17 cellular contexts compared by ENCODE assay signal in genomic region chr20:32288225-32288849, GRCh38. TPM values are rescaled to one million over a fixed set of nuclear protein-coding genes. Genes with fewer than 3 reads are reported as not detected.
DNase-seq lines count a peak whose midpoint lies in the region; ATAC-seq and TF ChIP-seq lines count a peak whose summit lies in the region.
"Had no signal": no experiment of that assay in that cellular context is flagged by ENCODE, and none has a peak within 500 bp of the region (broad histone marks: within the 10 kb centered on the region; RNA-seq: fewer than 3 reads in every experiment).

No MANE protein-coding gene starts in this region.

- no peak overlapping the region for H3K4me3 Mint-ChIP-seq in activated naive CD4-positive, alpha-beta T cell treated with anti-CD3 and anti-CD28 coated beads for 36 hours
- no peak overlapping the region for H3K4me3 Mint-ChIP-seq in stimulated activated effector memory CD8-positive, alpha-beta T cell treated with anti-CD3 and anti-CD28 coated beads, Interleukin-12 subunit alpha, Interleukin-12 subunit beta, amount 100 ng/mL, for 72 hours
- H3K4me3 Mint-ChIP-seq: CD4-positive, alpha-beta T cell; HFFc6 had no signal

- H3K36me3 Mint-ChIP-seq in activated naive CD4-positive, alpha-beta T cell treated with anti-CD3 and anti-CD28 coated beads for 36 hours (ENCODE audit: low read depth) = peaks cover 38% of the 10 kb centered on the region
- peaks cover 73% of the 10 kb centered on the region for H3K36me3 Mint-ChIP-seq in stimulated activated effector memory CD8-positive, alpha-beta T cell treated with anti-CD3 and anti-CD28 coated beads, Interleukin-12 subunit alpha, Interleukin-12 subunit beta, amount 100 ng/mL, for 72 hours

- H3K4me1 ChIP-seq in RWPE2 (ENCODE audit: insufficient read depth, poor library complexity, severe bottlenecking) (no peaks in the 10 kb centered on the region), body of pancreas (peaks cover 71% of the 10 kb centered on the region)

- H3K4me3 ChIP-seq in RWPE2 (ENCODE audit: severe bottlenecking) (no peak overlapping the region), body of pancreas (no peak overlapping the region)

- no peak overlapping the region for H3K27ac ChIP-seq in RWPE2 (ENCODE audit: poor library complexity, severe bottlenecking)
- peak overlapping the region in 3 of 4 donors; percentile 83 to 87 (median 83) for H3K27ac ChIP-seq in body of pancreas
- H3K27ac ChIP-seq in substantia nigra (ENCODE audit: low read depth, low read length, poor library complexity, severe bottlenecking) = no peak overlapping the region

- TF ChIP-seq CTCF in RWPE2 (IDR thresholded peaks at IDR 0.05; ENCODE audit: poor library complexity, severe bottlenecking) (no peak), body of pancreas (IDR thresholded peaks at IDR 0.05) (no peak), GM13976 (IDR thresholded peaks at IDR 0.05; ENCODE audit: borderline replicate concordance, control extremely low read depth, extremely low read depth, insufficient read depth, missing control alignments) (no peak)

- in situ Hi-C loops in GM13976 (cut with MboI; ENCODE audit: low sequenced_read_pairs, unreplicated experiment) = no loop called here

- H3K27me3 ChIP-seq in RWPE2 (ENCODE audit: insufficient read depth, poor library complexity, severe bottlenecking) (no peaks in the 10 kb centered on the region), body of pancreas (no peaks in the 10 kb centered on the region)

- peak overlapping the region; percentile 85 for H3K27ac Mint-ChIP-seq in activated naive CD4-positive, alpha-beta T cell treated with anti-CD3 and anti-CD28 coated beads for 36 hours
- peak overlapping the region; percentile 48 for H3K27ac Mint-ChIP-seq in stimulated activated effector memory CD8-positive, alpha-beta T cell treated with anti-CD3 and anti-CD28 coated beads, Interleukin-12 subunit alpha, Interleukin-12 subunit beta, amount 100 ng/mL, for 72 hours
- H3K27ac Mint-ChIP-seq: CD4-positive, alpha-beta T cell; HFFc6 had no signal

- H3K9me3 Mint-ChIP-seq in activated naive CD4-positive, alpha-beta T cell treated with anti-CD3 and anti-CD28 coated beads for 36 hours = no peaks in the 10 kb centered on the region
- no peaks in the 10 kb centered on the region for H3K9me3 Mint-ChIP-seq in stimulated activated effector memory CD8-positive, alpha-beta T cell treated with anti-CD3 and anti-CD28 coated beads, Interleukin-12 subunit alpha, Interleukin-12 subunit beta, amount 100 ng/mL, for 72 hours
- H3K9me3 Mint-ChIP-seq: CD4-positive, alpha-beta T cell; HFFc6 had no signal

- no peaks in the 10 kb centered on the region for H3K9me3 ChIP-seq in RWPE2 (ENCODE audit: severe bottlenecking)
- H3K9me3 ChIP-seq in body of pancreas = no peaks in the 10 kb centered on the region

- no peaks in the 10 kb centered on the region for H3K27me3 Mint-ChIP-seq in activated naive CD4-positive, alpha-beta T cell treated with anti-CD3 and anti-CD28 coated beads for 36 hours (ENCODE audit: low read depth)
- H3K27me3 Mint-ChIP-seq: CD4-positive, alpha-beta T cell had no signal

- WGBS in body of pancreas, 2 donors = 66 to 76% methylated on average over 6 of the region's 6 CpGs

- intact Hi-C loops in activated naive CD4-positive, alpha-beta T cell treated with anti-CD3 and anti-CD28 coated beads for 36 hours (cut with micrococcal nuclease) = loop anchor here (5.0 kb wide), 2 partner anchors 214 to 686 kb away; no protein-coding TSS in a partner anchor
- intact Hi-C loops in body of pancreas (cut with DNase I) = no loop called here

- peaks cover 86% of the 10 kb centered on the region for H3K4me1 Mint-ChIP-seq in activated naive CD4-positive, alpha-beta T cell treated with anti-CD3 and anti-CD28 coated beads for 36 hours (ENCODE audit: low read depth)
- H3K4me1 Mint-ChIP-seq in stimulated activated effector memory CD8-positive, alpha-beta T cell treated with anti-CD3 and anti-CD28 coated beads, Interleukin-12 subunit alpha, Interleukin-12 subunit beta, amount 100 ng/mL, for 72 hours = peaks cover 55% of the 10 kb centered on the region

- TF ChIP-seq POLR2A in body of pancreas (IDR thresholded peaks at IDR 0.05) = no peak

- H3K36me3 ChIP-seq in RWPE2 (ENCODE audit: low read depth) = peaks cover 16% of the 10 kb centered on the region
- H3K36me3 ChIP-seq in body of pancreas (replicated peaks in 1 of 2; ENCODE audit: insufficient read depth in 1 of 2, low read depth in 2 of 2) = no peaks in the 10 kb centered on the region

- DNase-seq in activated naive CD4-positive, alpha-beta T cell treated with anti-CD3 and anti-CD28 coated beads for 36 hours = no peak
- no peak for DNase-seq in activated naive CD4-positive, alpha-beta T cell treated with anti-CD3 and anti-CD28 coated beads, Interleukin-2, amount 50 U/mL, for 16 hours
- DNase-seq in RWPE2 (ENCODE audit: low spot score) (peak; percentile 41), body of pancreas (no peak), substantia nigra (lab: John Stamatoyannopoulos, UW) (no peak), GM13976 (ENCODE audit: low spot score) (no peak), AG08396 (ENCODE audit: low spot score) (no peak)
- no peak for DNase-seq in stimulated activated effector memory CD8-positive, alpha-beta T cell treated with anti-CD3 and anti-CD28 coated beads, Interleukin-12 subunit alpha, Interleukin-12 subunit beta, amount 100 ng/mL, for 72 hours (ENCODE audit: low spot score in 2 of 2)
- DNase-seq: CD4-positive, alpha-beta T cell; GF-D8; HFFc6; KG1; NCI-H1092; NCI-H1694 treated with DMSO at 0.1 percent for 48 hours; NCI-H345; NCI-H69; PC-3 had no signal

- ATAC-seq in RWPE2 (ENCODE audit: low read depth) (no peak), body of pancreas (no peak)
- ATAC-seq in stimulated activated effector memory CD8-positive, alpha-beta T cell treated with anti-CD3 and anti-CD28 coated beads, Interleukin-12 subunit alpha, Interleukin-12 subunit beta, amount 100 ng/mL, for 72 hours = no peak
- ATAC-seq: PC-3 had no signal

- CTCF ChIA-PET in activated naive CD4-positive, alpha-beta T cell treated with anti-CD3 and anti-CD28 coated beads for 36 hours (lab: Charles Lee) = interaction anchor here (1.2 to 1.3 kb wide), 2 partner anchors 10 to 56 kb away, joined by 3 to 4 read pairs; partner anchors contain the start of gene KIF3B

RNA-seq across cellular contexts. Expression of gene KIF3B, which starts 10.9 kb away (rescaled TPM):
- 10 to 100 TPM; 27.4 to 27.6 TPM for total RNA-seq in activated naive CD4-positive, alpha-beta T cell treated with anti-CD3 and anti-CD28 coated beads for 36 hours
- 10 to 100 TPM; 23.1 to 28.3 TPM for total RNA-seq in body of pancreas

Comparison
In these comparisons a context has a peak if more than half of its experiments do, and no peak if none do; other contexts are left out.
1. H3K27ac ChIP-seq: peak in body of pancreas (3 of 4); none in RWPE2 (single experiment) and substantia nigra (single experiment).